In the genomic region with DNA sequence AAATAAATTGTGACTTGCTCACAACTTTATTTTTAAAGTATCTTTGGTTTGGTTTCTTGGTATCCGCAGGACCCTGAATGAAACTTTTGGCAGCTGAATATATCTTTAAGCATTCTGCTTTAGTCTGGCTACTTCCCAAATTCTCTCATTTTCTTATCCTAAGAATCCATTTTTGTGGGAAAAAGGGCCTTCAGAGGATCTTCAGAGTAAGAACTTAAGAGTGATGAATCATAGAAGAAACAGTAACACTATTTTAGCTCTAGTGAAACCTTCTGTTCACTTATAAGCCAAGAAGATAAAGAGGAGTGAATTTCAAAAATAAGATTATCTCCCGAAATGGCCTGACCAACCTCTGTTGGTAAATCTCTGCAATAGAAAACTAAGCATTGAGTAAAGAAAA, we compare ENCODE assay signal across 1 cellular context.
TF ChIP-seq lines count a peak whose summit lies in the region.

No MANE protein-coding gene starts in this region.

TF ChIP-seq in WTC11, 78 proteins besides CTCF, POLR2A, EP300 and RAD21 (continued from another document):
- TF ChIP-seq, protein P1, sequence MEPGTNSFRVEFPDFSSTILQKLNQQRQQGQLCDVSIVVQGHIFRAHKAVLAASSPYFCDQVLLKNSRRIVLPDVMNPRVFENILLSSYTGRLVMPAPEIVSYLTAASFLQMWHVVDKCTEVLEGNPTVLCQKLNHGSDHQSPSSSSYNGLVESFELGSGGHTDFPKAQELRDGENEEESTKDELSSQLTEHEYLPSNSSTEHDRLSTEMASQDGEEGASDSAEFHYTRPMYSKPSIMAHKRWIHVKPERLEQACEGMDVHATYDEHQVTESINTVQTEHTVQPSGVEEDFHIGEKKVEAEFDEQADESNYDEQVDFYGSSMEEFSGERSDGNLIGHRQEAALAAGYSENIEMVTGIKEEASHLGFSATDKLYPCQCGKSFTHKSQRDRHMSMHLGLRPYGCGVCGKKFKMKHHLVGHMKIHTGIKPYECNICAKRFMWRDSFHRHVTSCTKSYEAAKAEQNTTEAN (CRISPR knock-in tag; IDR thresholded peaks at IDR 0.05), result no peak
- TF ChIP-seq NR3C1 (CRISPR knock-in tag; conservative IDR thresholded peaks at IDR 0.05; ENCODE audit: low read depth) (no peak), ZNF232 (CRISPR knock-in tag; IDR thresholded peaks at IDR 0.05) (no peak), NFATC4 (CRISPR knock-in tag; IDR thresholded peaks at IDR 0.05) (no peak), CBFB (CRISPR knock-in tag; IDR thresholded peaks at IDR 0.05; ENCODE audit: low read depth) (no peak), OVOL2 (CRISPR knock-in tag; IDR thresholded peaks at IDR 0.05; ENCODE audit: borderline replicate concordance) (no peak), SMAD3 (CRISPR knock-in tag; IDR thresholded peaks at IDR 0.05; ENCODE audit: borderline replicate concordance) (no peak), ZNF317 (CRISPR knock-in tag; IDR thresholded peaks at IDR 0.05; ENCODE audit: borderline replicate concordance, low read depth) (no peak), ELF4 (CRISPR knock-in tag; IDR thresholded peaks at IDR 0.05; ENCODE audit: low read depth) (no peak), TEAD4 (CRISPR knock-in tag; IDR thresholded peaks at IDR 0.05) (no peak), ZNF263 (CRISPR knock-in tag; IDR thresholded peaks at IDR 0.05; ENCODE audit: low read depth) (no peak), RELA (CRISPR knock-in tag; IDR thresholded peaks at IDR 0.05; ENCODE audit: borderline replicate concordance) (no peak)
- TF ChIP-seq, protein P2, sequence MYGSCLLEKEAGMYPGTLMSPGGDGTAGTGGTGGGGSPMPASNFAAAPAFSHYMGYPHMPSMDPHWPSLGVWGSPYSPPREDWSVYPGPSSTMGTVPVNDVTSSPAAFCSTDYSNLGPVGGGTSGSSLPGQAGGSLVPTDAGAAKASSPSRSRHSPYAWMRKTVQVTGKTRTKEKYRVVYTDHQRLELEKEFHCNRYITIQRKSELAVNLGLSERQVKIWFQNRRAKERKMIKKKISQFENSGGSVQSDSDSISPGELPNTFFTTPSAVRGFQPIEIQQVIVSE (CRISPR knock-in tag; IDR thresholded peaks at IDR 0.05; ENCODE audit: borderline replicate concordance), result no peak
- TF ChIP-seq, protein P3, sequence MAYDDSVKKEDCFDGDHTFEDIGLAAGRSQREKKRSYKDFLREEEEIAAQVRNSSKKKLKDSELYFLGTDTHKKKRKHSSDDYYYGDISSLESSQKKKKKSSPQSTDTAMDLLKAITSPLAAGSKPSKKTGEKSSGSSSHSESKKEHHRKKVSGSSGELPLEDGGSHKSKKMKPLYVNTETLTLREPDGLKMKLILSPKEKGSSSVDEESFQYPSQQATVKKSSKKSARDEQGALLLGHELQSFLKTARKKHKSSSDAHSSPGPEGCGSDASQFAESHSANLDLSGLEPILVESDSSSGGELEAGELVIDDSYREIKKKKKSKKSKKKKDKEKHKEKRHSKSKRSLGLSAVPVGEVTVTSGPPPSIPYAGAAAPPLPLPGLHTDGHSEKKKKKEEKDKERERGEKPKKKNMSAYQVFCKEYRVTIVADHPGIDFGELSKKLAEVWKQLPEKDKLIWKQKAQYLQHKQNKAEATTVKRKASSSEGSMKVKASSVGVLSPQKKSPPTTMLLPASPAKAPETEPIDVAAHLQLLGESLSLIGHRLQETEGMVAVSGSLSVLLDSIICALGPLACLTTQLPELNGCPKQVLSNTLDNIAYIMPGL (CRISPR knock-in tag; IDR thresholded peaks at IDR 0.05), result no peak
